Comparison of ENCODE assay signal across 10 cellular contexts in genomic region chr2:101388232-101388631, GRCh38. TPM values are rescaled to one million over a fixed set of nuclear protein-coding genes. Genes with fewer than 3 reads are reported as not detected.
DNase-seq lines count a peak whose midpoint lies in the region; ATAC-seq and TF ChIP-seq lines count a peak whose summit lies in the region.
"Had no signal": no experiment of that assay in that cellular context is flagged by ENCODE, and none has a peak within 500 bp of the region (broad histone marks: within the 10 kb centered on the region; RNA-seq: fewer than 3 reads in every experiment).

No MANE protein-coding gene starts in this region.

- H3K9me3 Mint-ChIP-seq in stimulated activated naive CD8-positive, alpha-beta T cell treated with anti-CD3 and anti-CD28 coated beads, Interleukin-15, Interleukin-2, amounts not matched to agents 100 ng/mL and 50 ng/mL, for 24 hours = no peaks in the 10 kb centered on the region
- no peaks in the 10 kb centered on the region for H3K9me3 Mint-ChIP-seq in stimulated activated naive CD8-positive, alpha-beta T cell treated with anti-CD3 and anti-CD28 coated beads, Interleukin-15, amount 100 ng/mL, for 72 hours
- H3K9me3 Mint-ChIP-seq in WTC11 = no peaks in the 10 kb centered on the region
- H3K9me3 Mint-ChIP-seq: activated naive CD4-positive, alpha-beta T cell treated with anti-CD3 and anti-CD28 coated beads, Interleukin-2, amount 50 U/mL, for 72 hours had no signal

- H3K36me3 ChIP-seq in gastrocnemius medialis = no peaks in the 10 kb centered on the region

- no peaks in the 10 kb centered on the region for H3K36me3 Mint-ChIP-seq in stimulated activated naive CD8-positive, alpha-beta T cell treated with anti-CD3 and anti-CD28 coated beads, Interleukin-15, Interleukin-2, amounts not matched to agents 100 ng/mL and 50 ng/mL, for 24 hours (ENCODE audit: low read depth)
- H3K36me3 Mint-ChIP-seq in WTC11 = no peaks in the 10 kb centered on the region
- H3K36me3 Mint-ChIP-seq: activated naive CD4-positive, alpha-beta T cell treated with anti-CD3 and anti-CD28 coated beads, Interleukin-2, amount 50 U/mL, for 72 hours had no signal

- intact Hi-C loops in gastrocnemius medialis (cut with DNase I; ENCODE audit: low total_unique reads) = no loop called here

- in situ Hi-C loops in gastrocnemius medialis (cut with MboI; ENCODE audit: low sequenced_read_pairs in 4 of 4) = no loop called here

- TF ChIP-seq POLR2A in gastrocnemius medialis (IDR thresholded peaks at IDR 0.05) = no peak

- peaks cover 21 to 33% (median 27%) of the 10 kb centered on the region in 3 donors for H3K27me3 ChIP-seq in gastrocnemius medialis

- H3K4me1 Mint-ChIP-seq in stimulated activated naive CD8-positive, alpha-beta T cell treated with anti-CD3 and anti-CD28 coated beads, Interleukin-15, Interleukin-2, amounts not matched to agents 100 ng/mL and 50 ng/mL, for 24 hours (ENCODE audit: low read depth) = peaks cover 4% of the 10 kb centered on the region
- H3K4me1 Mint-ChIP-seq in stimulated activated naive CD8-positive, alpha-beta T cell treated with anti-CD3 and anti-CD28 coated beads, Interleukin-15, amount 100 ng/mL, for 72 hours = peaks cover 13% of the 10 kb centered on the region
- peaks cover 13% of the 10 kb centered on the region for H3K4me1 Mint-ChIP-seq in WTC11

- no peaks in the 10 kb centered on the region for H3K9me3 ChIP-seq in gastrocnemius medialis

- H3K27ac Mint-ChIP-seq in stimulated activated naive CD8-positive, alpha-beta T cell treated with anti-CD3 and anti-CD28 coated beads, Interleukin-15, Interleukin-2, amounts not matched to agents 100 ng/mL and 50 ng/mL, for 24 hours = no peak overlapping the region
- no peak overlapping the region for H3K27ac Mint-ChIP-seq in stimulated activated naive CD8-positive, alpha-beta T cell treated with anti-CD3 and anti-CD28 coated beads, Interleukin-15, amount 100 ng/mL, for 72 hours
- no peak overlapping the region for H3K27ac Mint-ChIP-seq in WTC11
- H3K27ac Mint-ChIP-seq: activated naive CD4-positive, alpha-beta T cell treated with anti-CD3 and anti-CD28 coated beads, Interleukin-2, amount 50 U/mL, for 72 hours had no signal

- DNase-seq in stimulated activated naive CD8-positive, alpha-beta T cell treated with anti-CD3 and anti-CD28 coated beads, Interleukin-15, amount 100 ng/mL, for 72 hours = no peak
- DNase-seq in WTC11 (ENCODE audit: low spot score) (peak; percentile 9), glomerular visceral epithelial cell (ENCODE audit: extremely low spot score) (peak; percentile 48), HUDEP-2 (lab: John Stamatoyannopoulos, UW; ENCODE audit: unreplicated experiment in 76 of 76) (no peak), gastrocnemius medialis (no peak), NCI-H524 treated with DMSO at 0.1 percent for 48 hours (lab: John Stamatoyannopoulos, UW) (no peak)
- DNase-seq: NCI-H1105 had no signal

- POLR2A ChIA-PET in WTC11 (lab: Charles Lee) = no interaction called here

- H3K27me3 Mint-ChIP-seq in stimulated activated naive CD8-positive, alpha-beta T cell treated with anti-CD3 and anti-CD28 coated beads, Interleukin-15, Interleukin-2, amounts not matched to agents 100 ng/mL and 50 ng/mL, for 24 hours = peaks cover 59% of the 10 kb centered on the region
- peaks cover 68% of the 10 kb centered on the region for H3K27me3 Mint-ChIP-seq in stimulated activated naive CD8-positive, alpha-beta T cell treated with anti-CD3 and anti-CD28 coated beads, Interleukin-15, amount 100 ng/mL, for 72 hours
- H3K27me3 Mint-ChIP-seq in WTC11 (ENCODE audit: low read depth) = peaks cover 48% of the 10 kb centered on the region

- no peak overlapping the region for H3K4me3 ChIP-seq in gastrocnemius medialis

- H3K4me1 ChIP-seq in gastrocnemius medialis = peaks cover 0 to 6% of the 10 kb centered on the region in 2 donors

- CTCF ChIA-PET in WTC11 (lab: Charles Lee) = interaction anchor here (1.0 to 3.9 kb wide), 12 partner anchors 14 to 80 kb away, joined by 3 to 72 read pairs (median 8); partner anchors contain the start of gene RNF149

- no peak for ATAC-seq in stimulated activated naive CD8-positive, alpha-beta T cell treated with anti-CD3 and anti-CD28 coated beads, Interleukin-15, amount 100 ng/mL, for 72 hours
- ATAC-seq in WTC11 (no peak), HG03521 (IDR thresholded peaks at IDR 0.05; ENCODE audit: unreplicated experiment) (no peak), gastrocnemius medialis (no peak)

- H3K4me3 Mint-ChIP-seq in stimulated activated naive CD8-positive, alpha-beta T cell treated with anti-CD3 and anti-CD28 coated beads, Interleukin-15, Interleukin-2, amounts not matched to agents 100 ng/mL and 50 ng/mL, for 24 hours = peak overlapping the region; percentile 41
- H3K4me3 Mint-ChIP-seq in stimulated activated naive CD8-positive, alpha-beta T cell treated with anti-CD3 and anti-CD28 coated beads, Interleukin-15, amount 100 ng/mL, for 72 hours = no peak overlapping the region
- H3K4me3 Mint-ChIP-seq in WTC11 = peak overlapping the region; percentile 11; the same call in 1 of the 2 replicates

- no peak overlapping the region for H3K27ac ChIP-seq in gastrocnemius medialis

- no peak for TF ChIP-seq CTCF in WTC11 (IDR thresholded peaks at IDR 0.05)
- no peak for TF ChIP-seq CTCF in gastrocnemius medialis (IDR thresholded peaks at IDR 0.05 in 4 of 5, conservative IDR thresholded peaks at IDR 0.05 in 1 of 5)

TF ChIP-seq in WTC11, 78 proteins besides CTCF, POLR2A, EP300 and RAD21:
- TF ChIP-seq SMAD3 (CRISPR knock-in tag; IDR thresholded peaks at IDR 0.05; ENCODE audit: borderline replicate concordance) = no peak
- no peak for TF ChIP-seq NR1H2 (CRISPR knock-in tag; IDR thresholded peaks at IDR 0.05)
- TF ChIP-seq TP53 (CRISPR knock-in tag; IDR thresholded peaks at IDR 0.05) = no peak
- TF ChIP-seq ZBTB21 (CRISPR knock-in tag; IDR thresholded peaks at IDR 0.05; ENCODE audit: borderline replicate concordance) = no peak
- no peak for TF ChIP-seq PRRX2 (CRISPR knock-in tag; IDR thresholded peaks at IDR 0.05)
- TF ChIP-seq GRHL2 (CRISPR knock-in tag; IDR thresholded peaks at IDR 0.05; ENCODE audit: insufficient replicate concordance, severe bottlenecking) = no peak
- no peak for TF ChIP-seq TEAD4 (CRISPR knock-in tag; IDR thresholded peaks at IDR 0.05)
- no peak for TF ChIP-seq RORB (CRISPR knock-in tag; IDR thresholded peaks at IDR 0.05)
- TF ChIP-seq USF2 (CRISPR knock-in tag; IDR thresholded peaks at IDR 0.05) = no peak
- no peak for TF ChIP-seq ZNF138 (CRISPR knock-in tag; conservative IDR thresholded peaks at IDR 0.05)

RNA-seq across cellular contexts. Expression of gene CREG2, which starts 0.9 kb away (rescaled TPM):
- total RNA-seq in WTC11 (2021) (1.1 to 1.7 TPM (median 1.6 TPM) in 3 replicates), gastrocnemius medialis (not detected)
- total RNA-seq: activated naive CD4-positive, alpha-beta T cell treated with anti-CD3 and anti-CD28 coated beads, Interleukin-2, amount 50 U/mL, for 72 hours had no signal

Comparison
In these comparisons a context has a peak if more than half of its experiments do, and no peak if none do; other contexts are left out.
1. H3K4me3 Mint-ChIP-seq: peak in stimulated activated naive CD8-positive, alpha-beta T cell treated with anti-CD3 and anti-CD28 coated beads, Interleukin-15, Interleukin-2, amounts not matched to agents 100 ng/mL and 50 ng/mL, for 24 hours (single experiment) and WTC11 (single experiment); none in stimulated activated naive CD8-positive, alpha-beta T cell treated with anti-CD3 and anti-CD28 coated beads, Interleukin-15, amount 100 ng/mL, for 72 hours (0 of 2).
2. DNase-seq: peak in WTC11 (single experiment) and glomerular visceral epithelial cell (single experiment); none in stimulated activated naive CD8-positive, alpha-beta T cell treated with anti-CD3 and anti-CD28 coated beads, Interleukin-15, amount 100 ng/mL, for 72 hours (0 of 2), HUDEP-2 (0 of 76), gastrocnemius medialis (0 of 2) and NCI-H524 treated with DMSO at 0.1 percent for 48 hours (single experiment).